In the genomic region with DNA sequence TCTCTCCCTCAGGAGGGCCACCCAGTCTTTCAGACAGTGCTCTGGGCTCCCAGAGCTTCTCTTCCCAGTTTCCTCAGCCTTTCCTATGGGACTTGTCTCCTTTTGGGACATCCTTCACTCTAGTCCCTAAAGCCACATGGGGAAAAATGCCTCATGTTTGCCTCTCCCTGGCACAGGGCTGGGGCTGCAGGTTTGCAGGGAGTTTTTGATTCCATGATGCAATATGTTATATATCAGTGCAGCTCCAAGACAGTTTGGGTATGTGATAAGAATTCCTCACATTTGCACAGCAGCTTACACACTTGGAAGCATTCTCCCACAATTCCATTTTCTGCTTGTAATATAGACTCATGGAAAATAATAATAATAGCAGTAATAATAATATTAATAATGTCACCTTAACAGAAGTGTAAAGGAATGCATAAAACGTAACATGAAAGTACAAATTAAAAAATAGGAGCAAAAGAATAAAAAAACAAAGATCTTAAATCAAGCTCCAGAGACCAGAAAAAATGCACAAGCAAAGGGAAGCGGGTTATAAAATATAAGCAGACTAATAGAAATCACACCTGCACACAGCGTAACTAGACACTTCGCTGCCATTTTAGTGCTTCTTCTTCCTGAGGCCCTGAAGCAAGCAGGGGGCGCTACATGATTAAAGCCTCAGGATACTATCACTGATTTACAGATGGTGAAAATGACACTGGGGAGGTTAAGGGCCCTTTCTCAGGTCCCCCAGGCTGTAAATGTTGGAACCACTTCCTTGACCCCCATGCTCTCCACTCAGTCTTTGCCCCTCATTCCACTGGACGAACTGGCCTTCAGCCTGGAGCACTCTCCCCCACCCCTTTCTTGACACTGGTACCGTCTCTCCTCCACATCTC, we compare ENCODE assay signal across 1 cellular context.
TF ChIP-seq lines count a peak whose summit lies in the region.

No MANE protein-coding gene starts in this region.

TF ChIP-seq in K562, 482 proteins besides CTCF, POLR2A, EP300 and RAD21 (continued from another document and continues in another):
- TF ChIP-seq, protein P1, sequence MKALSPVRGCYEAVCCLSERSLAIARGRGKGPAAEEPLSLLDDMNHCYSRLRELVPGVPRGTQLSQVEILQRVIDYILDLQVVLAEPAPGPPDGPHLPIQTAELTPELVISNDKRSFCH (CRISPR knock-in tag; IDR thresholded peaks at IDR 0.05): no peak
- TF ChIP-seq, protein P1 (tag; IDR thresholded peaks at IDR 0.05): no peak
- TF ChIP-seq, protein P2, sequence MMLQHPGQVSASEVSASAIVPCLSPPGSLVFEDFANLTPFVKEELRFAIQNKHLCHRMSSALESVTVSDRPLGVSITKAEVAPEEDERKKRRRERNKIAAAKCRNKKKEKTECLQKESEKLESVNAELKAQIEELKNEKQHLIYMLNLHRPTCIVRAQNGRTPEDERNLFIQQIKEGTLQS (IDR thresholded peaks at IDR 0.05): peak; percentile 84
- TF ChIP-seq, protein P2 (CRISPR knock-in tag; conservative IDR thresholded peaks at IDR 0.05): no peak
- TF ChIP-seq HDGF (IDR thresholded peaks at IDR 0.05) (peak; percentile 68; the same call in 1 of the 2 replicates), RCOR1 (IDR thresholded peaks at IDR 0.05; ENCODE audit: borderline replicate concordance in 1 of 2, low read depth in 2 of 2, low read length in 2 of 2) (peak in 1 of 2 experiments; percentile 40; a peak in 1 of 4 replicates), ZNF253 (CRISPR knock-in tag; conservative IDR thresholded peaks at IDR 0.05) (no peak), KLF16 (IDR thresholded peaks at IDR 0.05) (0 out of 2 replicates have a peak, but pooled peaks have one; percentile 33), PML (IDR thresholded peaks at IDR 0.05; ENCODE audit: low read length) (no peak), KLF10 (CRISPR knock-in tag; IDR thresholded peaks at IDR 0.05) (no peak), ZNF165 (CRISPR knock-in tag; IDR thresholded peaks at IDR 0.05; ENCODE audit: borderline replicate concordance) (no peak), MAFG (tag; conservative IDR thresholded peaks at IDR 0.05) (no peak), JUND (IDR thresholded peaks at IDR 0.05; ENCODE audit: borderline replicate concordance, low read depth, low read length) (peak; percentile 55; the same call in 1 of the 2 replicates), JUND (tag; IDR thresholded peaks at IDR 0.05; ENCODE audit: borderline replicate concordance, low read depth, low read length) (no peak), CHD1 (IDR thresholded peaks at IDR 0.05; ENCODE audit: low read length) (no peak), THRAP3 (IDR thresholded peaks at IDR 0.05; ENCODE audit: borderline replicate concordance) (0 out of 2 replicates have a peak, but pooled peaks have one; percentile 63), HNRNPH1 (optimal IDR thresholded peaks at IDR 0.05; ENCODE audit: low read depth, low read length) (no peak), ZFP30 (CRISPR knock-in tag; IDR thresholded peaks at IDR 0.05; ENCODE audit: borderline replicate concordance) (no peak), ZNF75A (CRISPR knock-in tag; IDR thresholded peaks at IDR 0.05) (no peak), RHOXF2B (CRISPR knock-in tag; conservative IDR thresholded peaks at IDR 0.05) (no peak), ETS2 (tag; IDR thresholded peaks at IDR 0.05; ENCODE audit: borderline replicate concordance, poor library complexity, severe bottlenecking) (no peak), ZNF780A (CRISPR knock-in tag; IDR thresholded peaks at IDR 0.05) (no peak), ARID1B (IDR thresholded peaks at IDR 0.05) (peak; percentile 62), ZNF197 (CRISPR knock-in tag; IDR thresholded peaks at IDR 0.05; ENCODE audit: low read depth) (no peak), CCAR2 (IDR thresholded peaks at IDR 0.05; ENCODE audit: low read depth, low read length) (no peak), CC2D1A (IDR thresholded peaks at IDR 0.05) (peak; percentile 76; the same call in 1 of the 2 replicates)
- TF ChIP-seq, protein P3, sequence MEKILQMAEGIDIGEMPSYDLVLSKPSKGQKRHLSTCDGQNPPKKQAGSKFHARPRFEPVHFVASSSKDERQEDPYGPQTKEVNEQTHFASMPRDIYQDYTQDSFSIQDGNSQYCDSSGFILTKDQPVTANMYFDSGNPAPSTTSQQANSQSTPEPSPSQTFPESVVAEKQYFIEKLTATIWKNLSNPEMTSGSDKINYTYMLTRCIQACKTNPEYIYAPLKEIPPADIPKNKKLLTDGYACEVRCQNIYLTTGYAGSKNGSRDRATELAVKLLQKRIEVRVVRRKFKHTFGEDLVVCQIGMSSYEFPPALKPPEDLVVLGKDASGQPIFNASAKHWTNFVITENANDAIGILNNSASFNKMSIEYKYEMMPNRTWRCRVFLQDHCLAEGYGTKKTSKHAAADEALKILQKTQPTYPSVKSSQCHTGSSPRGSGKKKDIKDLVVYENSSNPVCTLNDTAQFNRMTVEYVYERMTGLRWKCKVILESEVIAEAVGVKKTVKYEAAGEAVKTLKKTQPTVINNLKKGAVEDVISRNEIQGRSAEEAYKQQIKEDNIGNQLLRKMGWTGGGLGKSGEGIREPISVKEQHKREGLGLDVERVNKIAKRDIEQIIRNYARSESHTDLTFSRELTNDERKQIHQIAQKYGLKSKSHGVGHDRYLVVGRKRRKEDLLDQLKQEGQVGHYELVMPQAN (IDR thresholded peaks at IDR 0.05; ENCODE audit: borderline replicate concordance): no peak
- TF ChIP-seq, protein P4, sequence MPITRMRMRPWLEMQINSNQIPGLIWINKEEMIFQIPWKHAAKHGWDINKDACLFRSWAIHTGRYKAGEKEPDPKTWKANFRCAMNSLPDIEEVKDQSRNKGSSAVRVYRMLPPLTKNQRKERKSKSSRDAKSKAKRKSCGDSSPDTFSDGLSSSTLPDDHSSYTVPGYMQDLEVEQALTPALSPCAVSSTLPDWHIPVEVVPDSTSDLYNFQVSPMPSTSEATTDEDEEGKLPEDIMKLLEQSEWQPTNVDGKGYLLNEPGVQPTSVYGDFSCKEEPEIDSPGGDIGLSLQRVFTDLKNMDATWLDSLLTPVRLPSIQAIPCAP (CRISPR knock-in tag; IDR thresholded peaks at IDR 0.05; ENCODE audit: borderline replicate concordance): no peak
- TF ChIP-seq, protein P5, sequence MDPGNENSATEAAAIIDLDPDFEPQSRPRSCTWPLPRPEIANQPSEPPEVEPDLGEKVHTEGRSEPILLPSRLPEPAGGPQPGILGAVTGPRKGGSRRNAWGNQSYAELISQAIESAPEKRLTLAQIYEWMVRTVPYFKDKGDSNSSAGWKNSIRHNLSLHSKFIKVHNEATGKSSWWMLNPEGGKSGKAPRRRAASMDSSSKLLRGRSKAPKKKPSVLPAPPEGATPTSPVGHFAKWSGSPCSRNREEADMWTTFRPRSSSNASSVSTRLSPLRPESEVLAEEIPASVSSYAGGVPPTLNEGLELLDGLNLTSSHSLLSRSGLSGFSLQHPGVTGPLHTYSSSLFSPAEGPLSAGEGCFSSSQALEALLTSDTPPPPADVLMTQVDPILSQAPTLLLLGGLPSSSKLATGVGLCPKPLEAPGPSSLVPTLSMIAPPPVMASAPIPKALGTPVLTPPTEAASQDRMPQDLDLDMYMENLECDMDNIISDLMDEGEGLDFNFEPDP (CRISPR knock-in tag; IDR thresholded peaks at IDR 0.05): no peak
- TF ChIP-seq, protein P6, sequence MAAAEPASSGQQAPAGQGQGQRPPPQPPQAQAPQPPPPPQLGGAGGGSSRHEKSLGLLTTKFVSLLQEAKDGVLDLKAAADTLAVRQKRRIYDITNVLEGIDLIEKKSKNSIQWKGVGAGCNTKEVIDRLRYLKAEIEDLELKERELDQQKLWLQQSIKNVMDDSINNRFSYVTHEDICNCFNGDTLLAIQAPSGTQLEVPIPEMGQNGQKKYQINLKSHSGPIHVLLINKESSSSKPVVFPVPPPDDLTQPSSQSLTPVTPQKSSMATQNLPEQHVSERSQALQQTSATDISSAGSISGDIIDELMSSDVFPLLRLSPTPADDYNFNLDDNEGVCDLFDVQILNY (CRISPR knock-in tag; IDR thresholded peaks at IDR 0.05): no peak
- TF ChIP-seq, protein P7, sequence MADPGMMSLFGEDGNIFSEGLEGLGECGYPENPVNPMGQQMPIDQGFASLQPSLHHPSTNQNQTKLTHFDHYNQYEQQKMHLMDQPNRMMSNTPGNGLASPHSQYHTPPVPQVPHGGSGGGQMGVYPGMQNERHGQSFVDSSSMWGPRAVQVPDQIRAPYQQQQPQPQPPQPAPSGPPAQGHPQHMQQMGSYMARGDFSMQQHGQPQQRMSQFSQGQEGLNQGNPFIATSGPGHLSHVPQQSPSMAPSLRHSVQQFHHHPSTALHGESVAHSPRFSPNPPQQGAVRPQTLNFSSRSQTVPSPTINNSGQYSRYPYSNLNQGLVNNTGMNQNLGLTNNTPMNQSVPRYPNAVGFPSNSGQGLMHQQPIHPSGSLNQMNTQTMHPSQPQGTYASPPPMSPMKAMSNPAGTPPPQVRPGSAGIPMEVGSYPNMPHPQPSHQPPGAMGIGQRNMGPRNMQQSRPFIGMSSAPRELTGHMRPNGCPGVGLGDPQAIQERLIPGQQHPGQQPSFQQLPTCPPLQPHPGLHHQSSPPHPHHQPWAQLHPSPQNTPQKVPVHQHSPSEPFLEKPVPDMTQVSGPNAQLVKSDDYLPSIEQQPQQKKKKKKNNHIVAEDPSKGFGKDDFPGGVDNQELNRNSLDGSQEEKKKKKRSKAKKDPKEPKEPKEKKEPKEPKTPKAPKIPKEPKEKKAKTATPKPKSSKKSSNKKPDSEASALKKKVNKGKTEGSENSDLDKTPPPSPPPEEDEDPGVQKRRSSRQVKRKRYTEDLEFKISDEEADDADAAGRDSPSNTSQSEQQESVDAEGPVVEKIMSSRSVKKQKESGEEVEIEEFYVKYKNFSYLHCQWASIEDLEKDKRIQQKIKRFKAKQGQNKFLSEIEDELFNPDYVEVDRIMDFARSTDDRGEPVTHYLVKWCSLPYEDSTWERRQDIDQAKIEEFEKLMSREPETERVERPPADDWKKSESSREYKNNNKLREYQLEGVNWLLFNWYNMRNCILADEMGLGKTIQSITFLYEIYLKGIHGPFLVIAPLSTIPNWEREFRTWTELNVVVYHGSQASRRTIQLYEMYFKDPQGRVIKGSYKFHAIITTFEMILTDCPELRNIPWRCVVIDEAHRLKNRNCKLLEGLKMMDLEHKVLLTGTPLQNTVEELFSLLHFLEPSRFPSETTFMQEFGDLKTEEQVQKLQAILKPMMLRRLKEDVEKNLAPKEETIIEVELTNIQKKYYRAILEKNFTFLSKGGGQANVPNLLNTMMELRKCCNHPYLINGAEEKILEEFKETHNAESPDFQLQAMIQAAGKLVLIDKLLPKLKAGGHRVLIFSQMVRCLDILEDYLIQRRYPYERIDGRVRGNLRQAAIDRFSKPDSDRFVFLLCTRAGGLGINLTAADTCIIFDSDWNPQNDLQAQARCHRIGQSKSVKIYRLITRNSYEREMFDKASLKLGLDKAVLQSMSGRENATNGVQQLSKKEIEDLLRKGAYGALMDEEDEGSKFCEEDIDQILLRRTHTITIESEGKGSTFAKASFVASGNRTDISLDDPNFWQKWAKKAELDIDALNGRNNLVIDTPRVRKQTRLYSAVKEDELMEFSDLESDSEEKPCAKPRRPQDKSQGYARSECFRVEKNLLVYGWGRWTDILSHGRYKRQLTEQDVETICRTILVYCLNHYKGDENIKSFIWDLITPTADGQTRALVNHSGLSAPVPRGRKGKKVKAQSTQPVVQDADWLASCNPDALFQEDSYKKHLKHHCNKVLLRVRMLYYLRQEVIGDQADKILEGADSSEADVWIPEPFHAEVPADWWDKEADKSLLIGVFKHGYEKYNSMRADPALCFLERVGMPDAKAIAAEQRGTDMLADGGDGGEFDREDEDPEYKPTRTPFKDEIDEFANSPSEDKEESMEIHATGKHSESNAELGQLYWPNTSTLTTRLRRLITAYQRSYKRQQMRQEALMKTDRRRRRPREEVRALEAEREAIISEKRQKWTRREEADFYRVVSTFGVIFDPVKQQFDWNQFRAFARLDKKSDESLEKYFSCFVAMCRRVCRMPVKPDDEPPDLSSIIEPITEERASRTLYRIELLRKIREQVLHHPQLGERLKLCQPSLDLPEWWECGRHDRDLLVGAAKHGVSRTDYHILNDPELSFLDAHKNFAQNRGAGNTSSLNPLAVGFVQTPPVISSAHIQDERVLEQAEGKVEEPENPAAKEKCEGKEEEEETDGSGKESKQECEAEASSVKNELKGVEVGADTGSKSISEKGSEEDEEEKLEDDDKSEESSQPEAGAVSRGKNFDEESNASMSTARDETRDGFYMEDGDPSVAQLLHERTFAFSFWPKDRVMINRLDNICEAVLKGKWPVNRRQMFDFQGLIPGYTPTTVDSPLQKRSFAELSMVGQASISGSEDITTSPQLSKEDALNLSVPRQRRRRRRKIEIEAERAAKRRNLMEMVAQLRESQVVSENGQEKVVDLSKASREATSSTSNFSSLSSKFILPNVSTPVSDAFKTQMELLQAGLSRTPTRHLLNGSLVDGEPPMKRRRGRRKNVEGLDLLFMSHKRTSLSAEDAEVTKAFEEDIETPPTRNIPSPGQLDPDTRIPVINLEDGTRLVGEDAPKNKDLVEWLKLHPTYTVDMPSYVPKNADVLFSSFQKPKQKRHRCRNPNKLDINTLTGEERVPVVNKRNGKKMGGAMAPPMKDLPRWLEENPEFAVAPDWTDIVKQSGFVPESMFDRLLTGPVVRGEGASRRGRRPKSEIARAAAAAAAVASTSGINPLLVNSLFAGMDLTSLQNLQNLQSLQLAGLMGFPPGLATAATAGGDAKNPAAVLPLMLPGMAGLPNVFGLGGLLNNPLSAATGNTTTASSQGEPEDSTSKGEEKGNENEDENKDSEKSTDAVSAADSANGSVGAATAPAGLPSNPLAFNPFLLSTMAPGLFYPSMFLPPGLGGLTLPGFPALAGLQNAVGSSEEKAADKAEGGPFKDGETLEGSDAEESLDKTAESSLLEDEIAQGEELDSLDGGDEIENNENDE (IDR thresholded peaks at IDR 0.05; ENCODE audit: low read depth, low read length): no peak
- TF ChIP-seq, protein P8, sequence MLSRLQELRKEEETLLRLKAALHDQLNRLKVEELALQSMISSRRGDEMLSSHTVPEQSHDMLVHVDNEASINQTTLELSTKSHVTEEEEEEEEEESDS (CRISPR knock-in tag; IDR thresholded peaks at IDR 0.05): no peak
- TF ChIP-seq, protein P9, sequence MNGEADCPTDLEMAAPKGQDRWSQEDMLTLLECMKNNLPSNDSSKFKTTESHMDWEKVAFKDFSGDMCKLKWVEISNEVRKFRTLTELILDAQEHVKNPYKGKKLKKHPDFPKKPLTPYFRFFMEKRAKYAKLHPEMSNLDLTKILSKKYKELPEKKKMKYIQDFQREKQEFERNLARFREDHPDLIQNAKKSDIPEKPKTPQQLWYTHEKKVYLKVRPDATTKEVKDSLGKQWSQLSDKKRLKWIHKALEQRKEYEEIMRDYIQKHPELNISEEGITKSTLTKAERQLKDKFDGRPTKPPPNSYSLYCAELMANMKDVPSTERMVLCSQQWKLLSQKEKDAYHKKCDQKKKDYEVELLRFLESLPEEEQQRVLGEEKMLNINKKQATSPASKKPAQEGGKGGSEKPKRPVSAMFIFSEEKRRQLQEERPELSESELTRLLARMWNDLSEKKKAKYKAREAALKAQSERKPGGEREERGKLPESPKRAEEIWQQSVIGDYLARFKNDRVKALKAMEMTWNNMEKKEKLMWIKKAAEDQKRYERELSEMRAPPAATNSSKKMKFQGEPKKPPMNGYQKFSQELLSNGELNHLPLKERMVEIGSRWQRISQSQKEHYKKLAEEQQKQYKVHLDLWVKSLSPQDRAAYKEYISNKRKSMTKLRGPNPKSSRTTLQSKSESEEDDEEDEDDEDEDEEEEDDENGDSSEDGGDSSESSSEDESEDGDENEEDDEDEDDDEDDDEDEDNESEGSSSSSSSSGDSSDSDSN (IDR thresholded peaks at IDR 0.05; ENCODE audit: borderline replicate concordance in 1 of 2, low read depth in 2 of 2, low read length in 2 of 2): no peak
